In the genomic region with DNA sequence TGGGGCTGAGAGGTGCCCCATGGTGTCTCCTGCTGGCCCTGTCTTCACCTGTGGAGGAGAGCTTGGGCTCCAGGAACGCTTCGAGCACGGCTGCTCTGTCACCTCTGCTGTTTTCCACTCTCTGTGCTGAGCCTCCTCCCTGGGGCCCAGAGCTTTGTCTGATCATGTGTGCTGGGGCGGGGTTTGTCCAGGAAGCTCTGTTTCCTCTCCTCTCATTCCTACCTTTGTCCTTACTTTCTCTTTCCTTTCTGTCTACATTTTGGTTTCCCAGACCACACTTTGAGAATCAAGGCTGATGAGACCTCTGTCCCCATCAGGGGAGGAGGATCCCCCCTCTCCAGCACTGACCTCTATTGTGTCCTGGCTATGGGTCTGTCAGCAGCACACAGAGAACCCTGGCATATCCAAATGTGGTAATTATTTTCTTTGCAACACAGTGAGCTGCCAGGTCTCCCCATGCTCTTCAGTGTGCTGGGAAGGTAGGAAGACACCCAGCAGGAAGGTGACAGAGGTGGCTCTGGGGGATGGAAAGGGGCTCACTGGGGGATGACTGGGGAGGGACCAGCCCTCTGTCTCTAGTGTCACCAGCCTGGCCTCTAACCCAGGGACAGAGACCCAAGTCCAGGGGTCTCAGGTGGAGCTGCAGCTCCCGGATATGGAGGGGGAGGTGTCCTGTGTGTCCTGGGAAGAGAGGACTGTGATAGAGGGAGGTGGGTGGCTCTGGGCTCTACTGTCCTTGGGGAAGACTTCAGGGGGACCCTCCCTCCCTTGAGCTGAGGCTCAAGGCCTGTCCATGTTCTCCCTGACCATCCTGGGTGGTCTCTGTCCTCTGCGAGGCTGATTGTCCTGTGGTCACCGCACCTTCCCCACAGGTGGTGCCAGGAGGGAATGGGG, we compare ENCODE assay signal across 9 cellular contexts. TPM values are rescaled to one million over a fixed set of nuclear protein-coding genes. Genes with fewer than 3 reads are reported as not detected.
DNase-seq lines count a peak whose midpoint lies in the region; ATAC-seq and TF ChIP-seq lines count a peak whose summit lies in the region.
"Had no signal": no experiment of that assay in that cellular context is flagged by ENCODE, and none has a peak within 500 bp of the region (broad histone marks: within the 10 kb centered on the region; RNA-seq: fewer than 3 reads in every experiment).

A gene (minus strand): TSS at position 128 of the 894 bp plus-strand sequence. CDS start 107 bp downstream, at position 21.

- H3K36me3 Mint-ChIP-seq in activated CD4-positive, alpha-beta memory T cell treated with anti-CD3 and anti-CD28 coated beads, Interleukin-2, amount 10 ng/mL, durations not matched to agents 7 days and 5 days (ENCODE audit: low read depth), result peaks cover 31% of the 10 kb centered on the region

- H3K9me3 Mint-ChIP-seq in activated CD4-positive, alpha-beta memory T cell treated with anti-CD3 and anti-CD28 coated beads, Interleukin-2, amount 10 ng/mL, durations not matched to agents 7 days and 5 days, result no peaks in the 10 kb centered on the region

- H3K27ac Mint-ChIP-seq in activated CD4-positive, alpha-beta memory T cell treated with anti-CD3 and anti-CD28 coated beads, Interleukin-2, amount 10 ng/mL, durations not matched to agents 7 days and 5 days, result peak within 1 kb of the TSS; percentile 89

- DNase-seq in COLO829 (ENCODE audit: low spot score) (peak; percentile 44), HPDE6-E6E7 (ENCODE audit: extremely low spot score) (peak; percentile 86), foreskin keratinocyte (peak; percentile 32 to 59), NCI-H774 (lab: John Stamatoyannopoulos, UW) (no peak)
- peak; percentile 78 for DNase-seq in activated CD4-positive, alpha-beta memory T cell treated with anti-CD3 and anti-CD28 coated beads, Interleukin-2, amount 10 ng/mL, durations not matched to agents 7 days and 5 days
- DNase-seq in stimulated activated CD4-positive, alpha-beta T cell treated with anti-CD3 and anti-CD28 coated beads, Interleukin-12 subunit alpha, Interleukin-12 subunit beta, amount 100 ng/mL, for 24 hours (ENCODE audit: low read depth in 2 of 2), result peak; percentile 21 to 31

- no peak for TF ChIP-seq CTCF in foreskin keratinocyte (conservative IDR thresholded peaks at IDR 0.05)

- ATAC-seq in foreskin keratinocyte (peak; percentile 70), GM18511 (IDR thresholded peaks at IDR 0.05; ENCODE audit: unreplicated experiment) (no peak), GM21360 (IDR thresholded peaks at IDR 0.05; ENCODE audit: unreplicated experiment) (no peak)

- H3K27ac ChIP-seq in foreskin keratinocyte, result no peak within 1 kb of the TSS

- H3K4me1 Mint-ChIP-seq in activated CD4-positive, alpha-beta memory T cell treated with anti-CD3 and anti-CD28 coated beads, Interleukin-2, amount 10 ng/mL, durations not matched to agents 7 days and 5 days, result peaks cover 60% of the 10 kb centered on the region

- CTCF ChIA-PET in activated CD4-positive, alpha-beta memory T cell treated with anti-CD3 and anti-CD28 coated beads, Interleukin-2, amount 10 ng/mL, durations not matched to agents 7 days and 5 days (lab: Charles Lee), result interaction anchor here (0.6 to 7.1 kb wide), 22 partner anchors 11 to 132 kb away, joined by 3 to 198 read pairs (median 8); no protein-coding TSS in a partner anchor

- peaks cover 4% of the 10 kb centered on the region for H3K27me3 Mint-ChIP-seq in activated CD4-positive, alpha-beta memory T cell treated with anti-CD3 and anti-CD28 coated beads, Interleukin-2, amount 10 ng/mL, durations not matched to agents 7 days and 5 days

- no peaks in the 10 kb centered on the region for H3K27me3 ChIP-seq in foreskin keratinocyte

- POLR2A ChIA-PET in activated CD4-positive, alpha-beta memory T cell treated with anti-CD3 and anti-CD28 coated beads, Interleukin-2, amount 10 ng/mL, durations not matched to agents 7 days and 5 days (lab: Charles Lee), result interaction anchor here (0.7 to 4.1 kb wide), 15 partner anchors 11 to 258 kb away, joined by 3 to 41 read pairs (median 6); no protein-coding TSS in a partner anchor

- peak within 1 kb of the TSS; percentile 90 for H3K4me3 Mint-ChIP-seq in activated CD4-positive, alpha-beta memory T cell treated with anti-CD3 and anti-CD28 coated beads, Interleukin-2, amount 10 ng/mL, durations not matched to agents 7 days and 5 days

- H3K4me1 ChIP-seq in foreskin keratinocyte, result peaks cover 6% of the 10 kb centered on the region

RNA-seq across cellular contexts. Expression of the gene that starts here (rescaled TPM):
- total RNA-seq in activated CD4-positive, alpha-beta memory T cell treated with anti-CD3 and anti-CD28 coated beads, Interleukin-2, amount 10 ng/mL, durations not matched to agents 7 days and 5 days, result 10 to 100 TPM; 38.2 to 43.0 TPM
- 3.0 and 3.7 TPM in 2 replicates for total RNA-seq in foreskin keratinocyte
- 2.4 and 3.3 TPM in 2 replicates for polyA plus RNA-seq in foreskin keratinocyte
- total RNA-seq: fibroblast of lung had no signal
